12 cellular contexts compared by ENCODE assay signal in genomic region chr20:49285813-49286494, GRCh38. TPM values are rescaled to one million over a fixed set of nuclear protein-coding genes. Genes with fewer than 3 reads are reported as not detected.
A peak's percentile ranks its signal among the peaks of the same experiment; 100 is the strongest.
DNase-seq lines count a peak whose midpoint lies in the region; ATAC-seq and TF ChIP-seq lines count a peak whose summit lies in the region.
"Had no signal": no experiment of that assay in that cellular context is flagged by ENCODE, and none has a peak within 500 bp of the region (broad histone marks: within the 10 kb centered on the region; RNA-seq: fewer than 3 reads in every experiment).

No MANE protein-coding gene starts in this region.

- peak; percentile 42 for TF ChIP-seq POLR2A in GM18505 (IDR thresholded peaks at IDR 0.05; ENCODE audit: borderline replicate concordance, extremely low read depth, insufficient read depth, insufficient read length)
- TF ChIP-seq POLR2A in gastroesophageal sphincter (IDR thresholded peaks at IDR 0.05): no peak

- H3K9me3 ChIP-seq in iPS-20b (ENCODE audit: insufficient read depth, low read depth, low read length) (no peaks in the 10 kb centered on the region), gastroesophageal sphincter (peaks cover 0 to 52% (median 0%) of the 10 kb centered on the region in 3 donors)
- H3K9me3 ChIP-seq: thyroid gland had no signal

- ATAC-seq in GM18505 (IDR thresholded peaks at IDR 0.05; ENCODE audit: unreplicated experiment) (no peak), HG03039 (IDR thresholded peaks at IDR 0.05; ENCODE audit: unreplicated experiment) (no peak), gastroesophageal sphincter (no peak)

- H3K27ac ChIP-seq in ACC112 (ENCODE audit: low read depth, low read length) (peak overlapping the region; percentile 63), VCaP (peak overlapping the region; percentile 94), iPS-20b (ENCODE audit: low read length) (no peak overlapping the region), gastroesophageal sphincter (no peak overlapping the region)
- H3K27ac ChIP-seq: thyroid gland had no signal

- no peak for TF ChIP-seq EP300 in gastroesophageal sphincter (IDR thresholded peaks at IDR 0.05)

- H3K36me3 ChIP-seq in ACC112 (ENCODE audit: insufficient read depth, low read length) (peaks cover 90% of the 10 kb centered on the region), iPS-20b (ENCODE audit: insufficient read depth, low read depth, low read length) (peaks cover 97% of the 10 kb centered on the region), gastroesophageal sphincter (peaks cover 17 to 100% of the 10 kb centered on the region in 2 donors)

- no peak overlapping the region for H2AFZ ChIP-seq in ACC112 (ENCODE audit: low read length, unreplicated experiment)

- H3K9ac ChIP-seq in iPS-20b (ENCODE audit: low read depth, low read length): peak overlapping the region; percentile 41

- peaks cover 74% of the 10 kb centered on the region for H3K79me2 ChIP-seq in ACC112 (ENCODE audit: control insufficient read depth, insufficient read depth, low read length, unreplicated experiment)

- 86 to 100% methylated on average over 1 to 2 of the region's 4 CpGs for WGBS in gastroesophageal sphincter (ENCODE audit: low coverage in 1 of 2), 2 donors

- H3K4me1 ChIP-seq in ACC112 (ENCODE audit: control insufficient read depth, insufficient read depth, low read length, unreplicated experiment) (peaks cover 74% of the 10 kb centered on the region), iPS-20b (ENCODE audit: insufficient read depth, low read length) (peaks cover 12% of the 10 kb centered on the region), gastroesophageal sphincter (peaks cover 0 to 41% (median 6%) of the 10 kb centered on the region in 3 donors)

- DNase-seq in SHP77 treated with DMSO at 0.1 percent for 48 hours (lab: John Stamatoyannopoulos, UW) (no peak), hippocampal formation (lab: John Stamatoyannopoulos, UW) (no peak)
- DNase-seq: DMS79 treated with DMSO at 0.1 percent for 48 hours; Karpas-422; stimulated activated CD4-positive, alpha-beta T cell treated with anti-CD3 and anti-CD28 coated beads, Interleukin-2, amount 100 ng/mL, for 24 hours; thyroid gland had no signal

- H3K4me3 ChIP-seq in ACC112 (ENCODE audit: low read depth, low read length) (peak overlapping the region; percentile 41), iPS-20b (ENCODE audit: low read length) (peak overlapping the region; percentile 95), gastroesophageal sphincter (no peak overlapping the region)
- H3K4me3 ChIP-seq: thyroid gland had no signal

- H3K27me3 ChIP-seq in ACC112 (ENCODE audit: insufficient read depth, low read length) (no peaks in the 10 kb centered on the region), iPS-20b (ENCODE audit: insufficient read depth, low read length) (no peaks in the 10 kb centered on the region), gastroesophageal sphincter (no peaks in the 10 kb centered on the region)
- H3K27me3 ChIP-seq: thyroid gland had no signal

- TF ChIP-seq CTCF in VCaP (conservative IDR thresholded peaks at IDR 0.05) (no peak), gastroesophageal sphincter (IDR thresholded peaks at IDR 0.05) (no peak)

RNA-seq across cellular contexts. Expression of gene ZNFX1, which starts 8.1 kb away (rescaled TPM):
- 10 to 100 TPM; 36.2 to 46.6 (median 41.5) TPM for total RNA-seq in gastroesophageal sphincter

Comparison
In these comparisons a context has a peak if more than half of its experiments do, and no peak if none do; other contexts are left out.
1. H3K27ac ChIP-seq: peak in ACC112 (single experiment) and VCaP (single experiment); none in iPS-20b (single experiment) and gastroesophageal sphincter (0 of 4).
2. H3K4me3 ChIP-seq: peak in ACC112 (single experiment) and iPS-20b (single experiment); none in gastroesophageal sphincter (0 of 2).